Comparison of ENCODE assay signal across 8 cellular contexts in the genomic region with DNA sequence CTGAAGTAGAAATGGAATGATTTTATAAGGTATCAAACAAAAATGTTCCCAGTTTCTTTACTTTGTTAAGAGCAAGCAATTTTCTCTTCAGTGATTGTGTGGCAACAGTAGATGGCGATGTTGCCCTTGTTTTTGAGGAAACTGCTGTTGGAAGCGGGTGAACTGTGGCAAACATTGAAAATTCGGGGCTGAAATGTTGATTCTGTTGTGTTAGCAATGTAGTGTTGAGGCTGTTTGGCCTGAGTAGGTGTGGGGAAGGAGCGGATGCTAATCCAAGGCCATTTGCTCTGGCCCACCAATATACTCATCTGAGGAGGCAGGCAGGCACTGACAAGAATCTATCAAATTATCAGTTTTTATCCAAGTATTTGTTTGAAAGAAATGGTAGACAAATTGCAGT.
A peak's percentile ranks its signal among the peaks of the same experiment; 100 is the strongest.
DNase-seq lines count a peak whose midpoint lies in the region; ATAC-seq, FAIRE-seq and TF ChIP-seq lines count a peak whose summit lies in the region.

No MANE protein-coding gene starts in this region.

- H2AFZ ChIP-seq in KMS-11 (ENCODE audit: low read depth): 0 out of 2 replicates have a peak overlapping the region, but pooled peaks have one; percentile 23

- TF ChIP-seq EP300 in tibial nerve (IDR thresholded peaks at IDR 0.05): no peak

- 4 to 7% methylated on average over 4 of the region's 4 CpGs for WGBS in tibial nerve, 2 donors

- no peaks in the 10 kb centered on the region for H3K79me2 ChIP-seq in KMS-11 (ENCODE audit: insufficient read depth, low read depth)

- H3K9me3 ChIP-seq in tibial nerve: no peaks in the 10 kb centered on the region

- H4K20me1 ChIP-seq in KMS-11 (ENCODE audit: insufficient read depth): no peaks in the 10 kb centered on the region

- no peak for FAIRE-seq in GM12891 (lab: Jason Lieb, UNC)

- no peak overlapping the region for H3K4me2 ChIP-seq in KMS-11

- DNase-seq in COLO829 (ENCODE audit: low spot score) (peak; percentile 48), SHP77 (lab: John Stamatoyannopoulos, UW) (peak; percentile 35 to 66), cardiac fibroblast (ENCODE audit: low read depth in 2 of 2) (peak; percentile 84 to 87), left lobe of liver (ENCODE audit: low spot score) (no peak), tibial nerve (ENCODE audit: low spot score in 2 of 2) (peak in 1 of 2 donors; percentile 51), GM12891 (ENCODE audit: insufficient read length, low spot score) (no peak)

- H3K4me1 ChIP-seq in KMS-11 (ENCODE audit: low read depth, poor library complexity, severe bottlenecking) (no peaks in the 10 kb centered on the region), tibial nerve (peaks cover 0 to 12% (median 3%) of the 10 kb centered on the region in 4 donors)

- H3K4me3 ChIP-seq in KMS-11 (IDR thresholded peaks at IDR 0.05; ENCODE audit: insufficient read depth, low read depth, low read length) (no peak overlapping the region), cardiac fibroblast (replicated peaks in 1 of 2; ENCODE audit: low read depth in 2 of 2, low read length in 2 of 2) (no peak overlapping the region), tibial nerve (no peak overlapping the region)

- ATAC-seq in GM18867 (IDR thresholded peaks at IDR 0.05; ENCODE audit: unreplicated experiment) (peak; percentile 73), left lobe of liver (peak; percentile 80)

- H3K9ac ChIP-seq in KMS-11: no peak overlapping the region

- H3K27ac ChIP-seq in KMS-11: no peak overlapping the region
- no peak overlapping the region for H3K27ac ChIP-seq in tibial nerve

- TF ChIP-seq CTCF in KMS-11 (conservative IDR thresholded peaks at IDR 0.05; ENCODE audit: low read depth, low read length) (peak; percentile 89), cardiac fibroblast (IDR thresholded peaks at IDR 0.05; ENCODE audit: low read depth, low read length) (peak; percentile 73), tibial nerve (IDR thresholded peaks at IDR 0.05) (peak; percentile 45 to 77 (median 62))

- H3K27me3 ChIP-seq in KMS-11 (ENCODE audit: insufficient read depth, low read depth) (no peaks in the 10 kb centered on the region), tibial nerve (no peaks in the 10 kb centered on the region)

- H3K36me3 ChIP-seq in KMS-11 (ENCODE audit: insufficient read depth) (no peaks in the 10 kb centered on the region), tibial nerve (no peaks in the 10 kb centered on the region)

- no peak for TF ChIP-seq POLR2A in tibial nerve (IDR thresholded peaks at IDR 0.05)
- TF ChIP-seq POLR2A in GM12891 (IDR thresholded peaks at IDR 0.05; ENCODE audit: low read depth, low read length): no peak

TF ChIP-seq in GM12891, 5 proteins besides CTCF, POLR2A, EP300 and RAD21:
- TF ChIP-seq POU2F2 (IDR thresholded peaks at IDR 0.05; ENCODE audit: low read depth, low read length): no peak
- TF ChIP-seq TAF1 (IDR thresholded peaks at IDR 0.05; ENCODE audit: low read depth, low read length): no peak
- TF ChIP-seq SPI1 (IDR thresholded peaks at IDR 0.05; ENCODE audit: low read depth, low read length): no peak
- TF ChIP-seq POLR2AphosphoS5 (IDR thresholded peaks at IDR 0.05; ENCODE audit: low read depth, low read length): no peak
- TF ChIP-seq PAX5 (IDR thresholded peaks at IDR 0.05; ENCODE audit: insufficient read depth, low read length, severe bottlenecking): no peak

Comparison
In these comparisons a context has a peak if more than half of its experiments do, and no peak if none do; other contexts are left out.
1. DNase-seq: peak in COLO829 (single experiment), SHP77 (2 of 2) and cardiac fibroblast (2 of 2); none in left lobe of liver (single experiment) and GM12891 (single experiment).
2. Peak in every context shown above with its lines, with median percentiles within 50 percentile points of each other: CTCF ChIP-seq.